ENCODE assay signal across 19 cellular contexts in the genomic region with DNA sequence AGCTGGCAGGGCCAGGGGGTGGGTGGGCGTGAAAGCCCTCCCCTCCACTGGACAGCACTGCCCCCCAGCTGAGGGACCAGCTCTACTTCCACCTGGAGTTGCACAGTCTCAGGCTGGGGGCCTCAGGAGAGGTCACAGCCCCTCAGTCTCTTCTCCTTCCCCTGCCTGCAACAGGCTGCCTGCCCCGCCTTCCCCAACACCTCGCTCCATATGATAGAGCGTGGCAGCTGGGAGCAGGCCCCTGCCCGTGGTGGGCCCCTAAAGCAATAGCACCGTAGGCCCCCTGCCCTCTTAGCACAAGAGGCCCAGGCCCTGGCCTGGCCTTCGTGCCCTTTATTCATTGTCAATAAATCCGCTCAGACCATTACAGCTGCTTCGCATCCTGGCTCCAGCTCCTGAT. TPM values are rescaled to one million over a fixed set of nuclear protein-coding genes. Genes with fewer than 3 reads are reported as not detected.
DNase-seq lines count a peak whose midpoint lies in the region; ATAC-seq and TF ChIP-seq lines count a peak whose summit lies in the region.
"Had no signal": no experiment of that assay in that cellular context is flagged by ENCODE, and none has a peak within 500 bp of the region (broad histone marks: within the 10 kb centered on the region; RNA-seq: fewer than 3 reads in every experiment).

No MANE protein-coding gene starts in this region.

- peaks cover 32% of the 10 kb centered on the region for H3K4me1 Mint-ChIP-seq in activated naive CD4-positive, alpha-beta T cell treated with anti-CD3 and anti-CD28 coated beads, Interleukin-2, amount 50 U/mL, for 24 hours
- H3K4me1 Mint-ChIP-seq in activated naive CD4-positive, alpha-beta T cell treated with anti-CD3 and anti-CD28 coated beads for 36 hours (ENCODE audit: low read depth) = peaks cover 36% of the 10 kb centered on the region
- H3K4me1 Mint-ChIP-seq in chondrocyte (ENCODE audit: low read depth) (peaks cover 11% of the 10 kb centered on the region), type B pancreatic cell (ENCODE audit: unreplicated experiment) (peaks cover 6% of the 10 kb centered on the region), T-helper 17 cell (peaks cover 29% of the 10 kb centered on the region)
- peaks cover 26% of the 10 kb centered on the region for H3K4me1 Mint-ChIP-seq in activated CD4-positive, alpha-beta T cell treated with anti-CD3 and anti-CD28 coated beads for 36 hours

- H3K36me3 ChIP-seq in heart left ventricle = peaks cover 0 to 31% (median 5%) of the 10 kb centered on the region in 9 donors

- H3K36me3 Mint-ChIP-seq in activated naive CD4-positive, alpha-beta T cell treated with anti-CD3 and anti-CD28 coated beads, Interleukin-2, amount 50 U/mL, for 24 hours = peaks cover 5% of the 10 kb centered on the region
- H3K36me3 Mint-ChIP-seq in activated naive CD4-positive, alpha-beta T cell treated with anti-CD3 and anti-CD28 coated beads for 36 hours (ENCODE audit: low read depth) = peaks cover 12% of the 10 kb centered on the region
- H3K36me3 Mint-ChIP-seq in chondrocyte (ENCODE audit: low read depth) (peaks cover 5% of the 10 kb centered on the region), type B pancreatic cell (peaks cover 3% of the 10 kb centered on the region), T-helper 17 cell (ENCODE audit: low read depth) (peaks cover 8% of the 10 kb centered on the region)
- H3K36me3 Mint-ChIP-seq in activated CD4-positive, alpha-beta T cell treated with anti-CD3 and anti-CD28 coated beads for 36 hours (ENCODE audit: low read depth) = peaks cover 39% of the 10 kb centered on the region

- no peak for TF ChIP-seq POLR2A in heart left ventricle (IDR thresholded peaks at IDR 0.05)

- no peaks in the 10 kb centered on the region for H3K27me3 Mint-ChIP-seq in activated naive CD4-positive, alpha-beta T cell treated with anti-CD3 and anti-CD28 coated beads, Interleukin-2, amount 50 U/mL, for 24 hours
- H3K27me3 Mint-ChIP-seq in activated naive CD4-positive, alpha-beta T cell treated with anti-CD3 and anti-CD28 coated beads for 36 hours (ENCODE audit: low read depth) = no peaks in the 10 kb centered on the region
- H3K27me3 Mint-ChIP-seq in chondrocyte (ENCODE audit: low read depth) = no peaks in the 10 kb centered on the region
- H3K27me3 Mint-ChIP-seq in type B pancreatic cell = peaks cover 5% of the 10 kb centered on the region
- H3K27me3 Mint-ChIP-seq in T-helper 17 cell = no peaks in the 10 kb centered on the region
- no peaks in the 10 kb centered on the region for H3K27me3 Mint-ChIP-seq in activated CD4-positive, alpha-beta T cell treated with anti-CD3 and anti-CD28 coated beads for 36 hours
- H3K27me3 Mint-ChIP-seq: CD4-positive, alpha-beta memory T cell had no signal

- no peak overlapping the region for H3K4me3 ChIP-seq in heart left ventricle
- H3K4me3 ChIP-seq: PC-9 had no signal

- H3K4me1 ChIP-seq in heart left ventricle = peaks cover 2 to 20% (median 13%) of the 10 kb centered on the region in 12 donors

- POLR2A ChIA-PET in RWPE1 (lab: Yijun Ruan, JAX; ENCODE audit: low non-redundant PET) = no interaction called here
- POLR2A ChIA-PET in activated CD4-positive, alpha-beta T cell treated with anti-CD3 and anti-CD28 coated beads for 36 hours (lab: Charles Lee) = interaction anchor here (1.7 kb wide), 1 partner anchor 49 kb away, joined by 4 read pairs; no protein-coding TSS in a partner anchor

- H3K9me3 Mint-ChIP-seq in activated naive CD4-positive, alpha-beta T cell treated with anti-CD3 and anti-CD28 coated beads, Interleukin-2, amount 50 U/mL, for 24 hours = no peaks in the 10 kb centered on the region
- H3K9me3 Mint-ChIP-seq in activated naive CD4-positive, alpha-beta T cell treated with anti-CD3 and anti-CD28 coated beads for 36 hours = no peaks in the 10 kb centered on the region
- no peaks in the 10 kb centered on the region for H3K9me3 Mint-ChIP-seq in chondrocyte (ENCODE audit: low read depth)
- no peaks in the 10 kb centered on the region for H3K9me3 Mint-ChIP-seq in type B pancreatic cell
- no peaks in the 10 kb centered on the region for H3K9me3 Mint-ChIP-seq in activated CD4-positive, alpha-beta T cell treated with anti-CD3 and anti-CD28 coated beads for 36 hours (ENCODE audit: low read depth)

- no peaks in the 10 kb centered on the region for H3K27me3 ChIP-seq in heart left ventricle

- H3K4me3 Mint-ChIP-seq in activated naive CD4-positive, alpha-beta T cell treated with anti-CD3 and anti-CD28 coated beads, Interleukin-2, amount 50 U/mL, for 24 hours = no peak overlapping the region
- H3K4me3 Mint-ChIP-seq in activated naive CD4-positive, alpha-beta T cell treated with anti-CD3 and anti-CD28 coated beads for 36 hours = no peak overlapping the region
- H3K4me3 Mint-ChIP-seq in chondrocyte (ENCODE audit: unreplicated experiment) (no peak overlapping the region), type B pancreatic cell (no peak overlapping the region), T-helper 17 cell (no peak overlapping the region)
- no peak overlapping the region for H3K4me3 Mint-ChIP-seq in activated CD4-positive, alpha-beta T cell treated with anti-CD3 and anti-CD28 coated beads for 36 hours

- peak overlapping the region; percentile 68 for H3K27ac Mint-ChIP-seq in activated naive CD4-positive, alpha-beta T cell treated with anti-CD3 and anti-CD28 coated beads, Interleukin-2, amount 50 U/mL, for 24 hours
- no peak overlapping the region for H3K27ac Mint-ChIP-seq in activated naive CD4-positive, alpha-beta T cell treated with anti-CD3 and anti-CD28 coated beads for 36 hours
- H3K27ac Mint-ChIP-seq in chondrocyte (ENCODE audit: unreplicated experiment) (peak overlapping the region; percentile 29), type B pancreatic cell (no peak overlapping the region), T-helper 17 cell (no peak overlapping the region)
- no peak overlapping the region for H3K27ac Mint-ChIP-seq in activated CD4-positive, alpha-beta T cell treated with anti-CD3 and anti-CD28 coated beads for 36 hours

- CTCF ChIA-PET in activated naive CD4-positive, alpha-beta T cell treated with anti-CD3 and anti-CD28 coated beads for 36 hours (lab: Charles Lee) = interaction anchor here (1.1 to 1.7 kb wide), 3 partner anchors 10 to 49 kb away, joined by 3 to 7 read pairs (median 5); partner anchors contain the start of gene DIAPH1
- CTCF ChIA-PET in RWPE1 (lab: Yijun Ruan, JAX) = interaction anchor here (0.6 to 2.1 kb wide), 3 partner anchors 9 to 48 kb away, joined by 3 to 7 read pairs (median 6); partner anchors contain the start of gene DIAPH1
- CTCF ChIA-PET in activated CD4-positive, alpha-beta T cell treated with anti-CD3 and anti-CD28 coated beads for 36 hours (lab: Charles Lee) = interaction anchor here (1.1 to 3.1 kb wide), 5 partner anchors 10 to 320 kb away, joined by 3 to 30 read pairs (median 4); no protein-coding TSS in a partner anchor

- TF ChIP-seq CTCF in RWPE1 (conservative IDR thresholded peaks at IDR 0.05; ENCODE audit: low read depth) = no peak
- TF ChIP-seq CTCF in chondrocyte (IDR thresholded peaks at IDR 0.05) = no peak
- no peak for TF ChIP-seq CTCF in type B pancreatic cell (conservative IDR thresholded peaks at IDR 0.05)
- TF ChIP-seq CTCF in heart left ventricle (IDR thresholded peaks at IDR 0.05) = no peak

- intact Hi-C loops in activated naive CD4-positive, alpha-beta T cell treated with anti-CD3 and anti-CD28 coated beads for 36 hours (cut with micrococcal nuclease) = no loop called here
- intact Hi-C loops in heart left ventricle (cut with DNase I) = no loop called here
- intact Hi-C loops in activated CD4-positive, alpha-beta T cell treated with anti-CD3 and anti-CD28 coated beads for 36 hours (cut with DNase I, micrococcal nuclease) = no loop called here

- ATAC-seq in heart left ventricle = no peak
- no peak for ATAC-seq in T-helper 17 cell
- no peak for ATAC-seq in activated CD4-positive, alpha-beta T cell treated with anti-CD3 and anti-CD28 coated beads for 36 hours
- ATAC-seq: Right ventricle myocardium inferior had no signal

- H3K9me3 ChIP-seq in heart left ventricle = no peaks in the 10 kb centered on the region
- H3K9me3 ChIP-seq in T-helper 17 cell (ENCODE audit: control insufficient read depth, low read length, poor library complexity, severe bottlenecking) = no peaks in the 10 kb centered on the region

- H3K27ac ChIP-seq in RWPE1 (peak overlapping the region; percentile 9; the same call in 1 of the 2 replicates), heart left ventricle (no peak overlapping the region)
- H3K27ac ChIP-seq: PC-9 had no signal

- WGBS in heart left ventricle, 4 donors = 88 to 93% (median 90%) methylated on average over 9 of the region's 9 CpGs

- no peak for DNase-seq in activated naive CD4-positive, alpha-beta T cell treated with anti-CD3 and anti-CD28 coated beads for 36 hours
- DNase-seq in RWPE1 (ENCODE audit: low spot score) = no peak
- no peak for DNase-seq in chondrocyte (ENCODE audit: low spot score)
- peak; percentile 56 for DNase-seq in type B pancreatic cell (ENCODE audit: extremely low spot score, unreplicated experiment)
- no peak for DNase-seq in heart left ventricle
- DNase-seq in T-helper 17 cell = no peak
- no peak for DNase-seq in activated CD4-positive, alpha-beta T cell treated with anti-CD3 and anti-CD28 coated beads for 36 hours
- DNase-seq: CD4-positive, alpha-beta memory T cell; GF-D8; GOT3; KBM-7; NCI-H1092 treated with DMSO at 0.1 percent for 48 hours; NCI-H1694 treated with DMSO at 0.1 percent for 48 hours; NCI-H2171; NCI-H446 treated with DMSO at 0.1 percent for 48 hours; NCI-H748 treated with DMSO at 0.1 percent for 48 hours; PC-9 had no signal

RNA-seq across cellular contexts. Expression of gene RELL2, which starts 3.9 kb away (rescaled TPM):
- total RNA-seq in activated naive CD4-positive, alpha-beta T cell treated with anti-CD3 and anti-CD28 coated beads for 36 hours = 10 to 100 TPM; 20.9 to 21.1 TPM
- total RNA-seq in chondrocyte = 2.9 to 6.1 TPM (median 5.2 TPM) in 3 replicates
- total RNA-seq in type B pancreatic cell (ENCODE audit: low replicate concordance) = 6.9 and 8.1 TPM in 2 replicates
- 1 to 10 TPM in 3 of 9 donors, under 1 TPM in 6; 0.25 to 2.5 (median 0.65) TPM for total RNA-seq in heart left ventricle
- polyA plus RNA-seq in heart left ventricle = 1 to 10 TPM in 1 of 2 donors, under 1 TPM in 1; 0.88 to 2.7 TPM
- 10 to 100 TPM; 17.2 to 17.8 TPM for total RNA-seq in T-helper 17 cell
- 10 to 100 TPM; 24.3 to 27.8 TPM for total RNA-seq in activated CD4-positive, alpha-beta T cell treated with anti-CD3 and anti-CD28 coated beads for 36 hours

RNA-seq across cellular contexts. Expression of gene HDAC3, which starts 4.0 kb away (rescaled TPM):
- total RNA-seq in activated naive CD4-positive, alpha-beta T cell treated with anti-CD3 and anti-CD28 coated beads for 36 hours = 10 to 100 TPM; 52.1 to 55.6 TPM
- total RNA-seq in chondrocyte (46.5 to 55.4 TPM (median 47.8 TPM) in 3 replicates), type B pancreatic cell (ENCODE audit: low replicate concordance) (65.8 and 87.8 TPM in 2 replicates), heart left ventricle (10 to 100 TPM; 24.5 to 39.0 (median 32.2) TPM), T-helper 17 cell (10 to 100 TPM; 67.7 to 79.2 TPM)
- 10 to 100 TPM; 33.3 TPM for polyA plus RNA-seq in heart left ventricle
- total RNA-seq in activated CD4-positive, alpha-beta T cell treated with anti-CD3 and anti-CD28 coated beads for 36 hours = 10 to 100 TPM; 85.9 to 88.6 TPM

RNA-seq across cellular contexts. Expression of gene FCHSD1, which starts 10.5 kb away (rescaled TPM):
- total RNA-seq in activated naive CD4-positive, alpha-beta T cell treated with anti-CD3 and anti-CD28 coated beads for 36 hours = 10 to 100 TPM; 28.9 to 29.6 TPM
- total RNA-seq in chondrocyte (16.4 to 29.8 TPM (median 24.7 TPM) in 3 replicates), type B pancreatic cell (ENCODE audit: low replicate concordance) (28.5 and 29.4 TPM in 2 replicates), heart left ventricle (1 to 10 TPM; 1.2 to 8.8 (median 2.3) TPM), T-helper 17 cell (10 to 100 TPM; 77.6 to 82.2 TPM)
- 1 to 10 TPM; 2.5 to 2.9 TPM for polyA plus RNA-seq in heart left ventricle
- total RNA-seq in activated CD4-positive, alpha-beta T cell treated with anti-CD3 and anti-CD28 coated beads for 36 hours = 10 to 100 TPM; 28.2 to 32.9 TPM

RNA-seq across cellular contexts. Expression of gene DIAPH1, which starts 21.9 kb away (rescaled TPM):
- 100 to 1,000 TPM; 165 to 169 TPM for total RNA-seq in activated naive CD4-positive, alpha-beta T cell treated with anti-CD3 and anti-CD28 coated beads for 36 hours
- total RNA-seq in chondrocyte (44.1 to 56.2 TPM (median 44.9 TPM) in 3 replicates), type B pancreatic cell (ENCODE audit: low replicate concordance) (79.6 and 103 TPM in 2 replicates), heart left ventricle (100 to 1,000 TPM in 1 of 9 donors, 10 to 100 TPM in 8; 38.8 to 137 (median 61.5) TPM), T-helper 17 cell (100 to 1,000 TPM; 256 to 327 TPM)
- 10 to 100 TPM; 29.9 to 79.6 TPM for polyA plus RNA-seq in heart left ventricle
- total RNA-seq in activated CD4-positive, alpha-beta T cell treated with anti-CD3 and anti-CD28 coated beads for 36 hours = 100 to 1,000 TPM; 185 to 212 TPM

RNA-seq across cellular contexts. Expression of gene ARAP3, which starts 41.3 kb away (rescaled TPM):
- total RNA-seq in activated naive CD4-positive, alpha-beta T cell treated with anti-CD3 and anti-CD28 coated beads for 36 hours = 1 to 10 TPM; 1.2 to 2.2 TPM
- 1.3 to 7.1 TPM (median 5.9 TPM) in 3 replicates for total RNA-seq in chondrocyte
- total RNA-seq in type B pancreatic cell (ENCODE audit: low replicate concordance) = 8.4 and 10.2 TPM in 2 replicates
- total RNA-seq in heart left ventricle = 10 to 100 TPM in 6 of 9 donors, 1 to 10 TPM in 3; 8.9 to 20.5 (median 13.8) TPM
- polyA plus RNA-seq in heart left ventricle = 10 to 100 TPM; 13.0 to 15.8 TPM
- total RNA-seq in T-helper 17 cell = 1 to 10 TPM; 1.3 to 3.2 TPM
- 1 to 10 TPM; 3.2 TPM for total RNA-seq in activated CD4-positive, alpha-beta T cell treated with anti-CD3 and anti-CD28 coated beads for 36 hours

Comparison
In these comparisons a context has a peak if more than half of its experiments do, and no peak if none do; other contexts are left out.
1. H3K27ac Mint-ChIP-seq: peak in activated naive CD4-positive, alpha-beta T cell treated with anti-CD3 and anti-CD28 coated beads, Interleukin-2, amount 50 U/mL, for 24 hours (single experiment) and chondrocyte (single experiment); none in activated naive CD4-positive, alpha-beta T cell treated with anti-CD3 and anti-CD28 coated beads for 36 hours (single experiment), type B pancreatic cell (single experiment), T-helper 17 cell (single experiment) and activated CD4-positive, alpha-beta T cell treated with anti-CD3 and anti-CD28 coated beads for 36 hours (single experiment).